In the genomic region with DNA sequence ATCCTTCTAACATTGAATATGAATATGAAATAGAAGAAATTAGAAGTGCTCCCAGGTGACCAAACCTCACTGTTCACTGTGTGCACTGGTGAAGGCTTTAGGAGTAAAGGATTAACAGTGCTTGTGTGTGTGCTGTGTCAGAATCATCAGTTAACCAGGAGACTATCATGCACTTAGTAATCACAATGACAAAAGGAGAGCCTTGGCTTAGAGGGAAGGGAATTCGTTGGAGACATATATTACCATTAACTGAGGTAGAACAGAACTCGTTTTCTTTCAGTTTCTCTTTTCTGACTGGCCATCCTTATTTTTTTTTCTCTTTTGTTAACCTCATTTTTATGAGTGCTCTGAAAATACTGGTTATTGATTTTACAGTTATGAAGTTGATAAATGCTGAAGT, we compare ENCODE assay signal across 22 cellular contexts.
DNase-seq lines count a peak whose midpoint lies in the region; ATAC-seq, FAIRE-seq and TF ChIP-seq lines count a peak whose summit lies in the region.
"Had no signal": no experiment of that assay in that cellular context is flagged by ENCODE, and none has a peak within 500 bp of the region (broad histone marks: within the 10 kb centered on the region; RNA-seq: fewer than 3 reads in every experiment).

No MANE protein-coding gene starts in this region.

- H2AFZ ChIP-seq in neural progenitor cell (replicated peaks), result no peak overlapping the region

- TF ChIP-seq POLR2A in GM12892 (IDR thresholded peaks at IDR 0.05; ENCODE audit: low read depth, low read length), result no peak
- no peak for TF ChIP-seq POLR2A in stomach (IDR thresholded peaks at IDR 0.05)

- H3K36me3 ChIP-seq in NT2/D1 (ENCODE audit: insufficient read depth, insufficient read length, low read length) (no peaks in the 10 kb centered on the region), neural progenitor cell (no peaks in the 10 kb centered on the region), stomach (no peaks in the 10 kb centered on the region)
- H3K36me3 ChIP-seq: BLaER1 had no signal

- H3F3A ChIP-seq in neural progenitor cell (ENCODE audit: low read depth), result peaks cover 11% of the 10 kb centered on the region

- no peak for TF ChIP-seq EP300 in stomach (IDR thresholded peaks at IDR 0.05)

- H3K36me3 Mint-ChIP-seq in neural progenitor cell, result no peaks in the 10 kb centered on the region

- no peaks in the 10 kb centered on the region for H3K79me2 ChIP-seq in neural progenitor cell (ENCODE audit: low read depth)

- peak; percentile 64 for FAIRE-seq in GM12892 (lab: Jason Lieb, UNC)
- FAIRE-seq: G401.6, H1, HepG2, K562 had no signal

- H3K27me3 Mint-ChIP-seq in neural progenitor cell (ENCODE audit: insufficient read depth, low read depth), result peaks cover 2% of the 10 kb centered on the region
- H3K27me3 Mint-ChIP-seq: CD4-positive, alpha-beta T cell had no signal

- H3K27me3 ChIP-seq in NT2/D1 (ENCODE audit: insufficient read depth, insufficient read length) (no peaks in the 10 kb centered on the region), neural progenitor cell (no peaks in the 10 kb centered on the region), stomach (no peaks in the 10 kb centered on the region)
- H3K27me3 ChIP-seq: BLaER1 had no signal

- no peaks in the 10 kb centered on the region for H4K20me1 ChIP-seq in neural progenitor cell (ENCODE audit: low read depth)
- H4K20me1 ChIP-seq: BLaER1 had no signal

- intact Hi-C loops in stomach (cut with DNase I; ENCODE audit: low total_unique reads), result no loop called here

- H3K9me3 Mint-ChIP-seq in neural progenitor cell, result peaks cover 10% of the 10 kb centered on the region
- H3K9me3 Mint-ChIP-seq: CD4-positive, alpha-beta T cell had no signal

- no peak overlapping the region for H3K4me3 ChIP-seq in NT2/D1 (ENCODE audit: insufficient read length, low read depth)
- H3K4me3 ChIP-seq in neural progenitor cell, result no peak overlapping the region
- H3K4me3 ChIP-seq in stomach, result no peak overlapping the region
- H3K4me3 ChIP-seq: BLaER1, K562 had no signal

- peak; percentile 55 for ATAC-seq in GM21717 (IDR thresholded peaks at IDR 0.05; ENCODE audit: unreplicated experiment)
- ATAC-seq: HCT116, HepG2, K562, PC-3 had no signal

- H3K9ac ChIP-seq in NT2/D1 (ENCODE audit: insufficient read length, low read depth), result no peak overlapping the region
- no peak overlapping the region for H3K9ac ChIP-seq in neural progenitor cell
- H3K9ac ChIP-seq: BLaER1 had no signal

- H3K4me1 Mint-ChIP-seq in neural progenitor cell, result peaks cover 3% of the 10 kb centered on the region

- H3K4me1 ChIP-seq in NT2/D1 (ENCODE audit: insufficient read depth, insufficient read length) (no peaks in the 10 kb centered on the region), neural progenitor cell (peaks cover 12% of the 10 kb centered on the region), stomach (no peaks in the 10 kb centered on the region)
- H3K4me1 ChIP-seq: BLaER1, Caco-2 had no signal

- WGBS in stomach, 5 donors, result 32 to 54% (median 44%) methylated on average over 2 of the region's 2 CpGs

- H3K27ac Mint-ChIP-seq in neural progenitor cell, result no peak overlapping the region
- H3K27ac Mint-ChIP-seq: CD4-positive, alpha-beta T cell had no signal

- DNase-seq in GM12892 (ENCODE audit: insufficient read length) (no peak), NT2/D1 (ENCODE audit: low read depth, low spot score) (peak; percentile 25), neural progenitor cell (ENCODE audit: low spot score) (peak; percentile 6), T-helper 1 cell (no peak), stomach (no peak), NCI-H1436 (lab: John Stamatoyannopoulos, UW) (no peak)
- DNase-seq: Caco-2; CD4-positive, alpha-beta T cell; NCI-H1092; NCI-H1436 treated with DMSO at 0.1 percent for 48 hours; NCI-H2029; NCI-H2227 treated with DMSO at 0.1 percent for 48 hours; NCI-H510A; PC-3; Right ventricle myocardium superior had no signal

- no peak overlapping the region for H3K4me2 ChIP-seq in neural progenitor cell
- H3K4me2 ChIP-seq: BLaER1 had no signal

- H3K27ac ChIP-seq in neural progenitor cell (no peak overlapping the region), stomach (no peak overlapping the region)
- H3K27ac ChIP-seq: BLaER1 had no signal

- TF ChIP-seq CTCF in neural progenitor cell (IDR thresholded peaks at IDR 0.05), result no peak
- no peak for TF ChIP-seq CTCF in stomach (IDR thresholded peaks at IDR 0.05)

- H3K9me3 ChIP-seq in NT2/D1 (ENCODE audit: insufficient read depth, low read length) (peaks cover 12% of the 10 kb centered on the region; the same call in 1 of the 2 replicates), neural progenitor cell (ENCODE audit: low read depth) (no peaks in the 10 kb centered on the region), stomach (no peaks in the 10 kb centered on the region)
- H3K9me3 ChIP-seq: Caco-2 had no signal

- no peak overlapping the region for H3K4me3 Mint-ChIP-seq in neural progenitor cell
- H3K4me3 Mint-ChIP-seq: CD4-positive, alpha-beta T cell had no signal

Comparison
In these comparisons a context has a peak if more than half of its experiments do, and no peak if none do; other contexts are left out.
1. DNase-seq: peak in NT2/D1 (single experiment) and neural progenitor cell (single experiment); none in GM12892 (single experiment), T-helper 1 cell (0 of 5), stomach (single experiment) and NCI-H1436 (single experiment).